In the genomic region with DNA sequence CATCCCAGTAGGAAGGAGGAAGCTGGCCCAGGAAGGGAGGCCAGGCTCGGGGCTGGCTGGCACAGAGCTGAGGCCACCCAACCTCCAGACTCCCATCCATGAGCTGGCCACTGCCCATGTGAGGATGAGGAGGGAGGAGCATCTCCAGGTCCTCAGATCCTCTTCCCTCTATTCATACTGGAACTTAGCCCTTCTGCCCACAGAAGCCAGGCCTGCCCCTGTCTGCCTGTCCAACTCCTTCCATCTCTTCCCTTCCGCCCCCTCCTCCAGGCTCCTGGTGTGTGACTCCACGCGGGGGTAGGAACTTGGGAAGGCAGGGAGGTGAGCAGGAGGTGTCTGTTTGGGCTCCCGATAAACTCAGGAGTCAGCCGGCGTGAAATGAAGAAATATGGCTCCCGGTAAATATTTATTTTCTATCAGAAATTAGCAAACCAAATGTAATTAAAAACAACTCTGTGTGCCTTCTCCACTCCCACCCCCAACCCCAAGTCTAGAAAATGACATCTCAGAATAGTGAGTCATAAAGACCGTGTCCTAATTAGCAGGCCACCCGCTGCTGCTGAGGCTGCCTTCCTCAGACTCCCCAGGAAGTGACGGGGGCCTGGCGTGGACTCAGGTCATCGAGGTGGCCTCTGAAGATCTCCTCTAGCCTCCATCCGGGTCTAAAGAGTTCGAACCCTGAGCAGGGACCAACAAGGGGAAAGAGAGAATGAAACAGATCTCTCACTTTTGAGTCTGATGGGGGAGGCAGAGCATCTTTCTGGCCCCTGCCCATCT, we compare ENCODE assay signal across 1 cellular context.
TF ChIP-seq lines count a peak whose summit lies in the region.

No MANE protein-coding gene starts in this region.

TF ChIP-seq in endothelial cell of umbilical vein, 7 proteins besides CTCF, POLR2A, EP300 and RAD21 (continued from another document):
- TF ChIP-seq, protein P1, sequence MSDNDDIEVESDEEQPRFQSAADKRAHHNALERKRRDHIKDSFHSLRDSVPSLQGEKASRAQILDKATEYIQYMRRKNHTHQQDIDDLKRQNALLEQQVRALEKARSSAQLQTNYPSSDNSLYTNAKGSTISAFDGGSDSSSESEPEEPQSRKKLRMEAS (IDR thresholded peaks at IDR 0.05; ENCODE audit: insufficient read depth, insufficient read length): no peak
